8 cellular contexts compared by ENCODE assay signal in the genomic region with DNA sequence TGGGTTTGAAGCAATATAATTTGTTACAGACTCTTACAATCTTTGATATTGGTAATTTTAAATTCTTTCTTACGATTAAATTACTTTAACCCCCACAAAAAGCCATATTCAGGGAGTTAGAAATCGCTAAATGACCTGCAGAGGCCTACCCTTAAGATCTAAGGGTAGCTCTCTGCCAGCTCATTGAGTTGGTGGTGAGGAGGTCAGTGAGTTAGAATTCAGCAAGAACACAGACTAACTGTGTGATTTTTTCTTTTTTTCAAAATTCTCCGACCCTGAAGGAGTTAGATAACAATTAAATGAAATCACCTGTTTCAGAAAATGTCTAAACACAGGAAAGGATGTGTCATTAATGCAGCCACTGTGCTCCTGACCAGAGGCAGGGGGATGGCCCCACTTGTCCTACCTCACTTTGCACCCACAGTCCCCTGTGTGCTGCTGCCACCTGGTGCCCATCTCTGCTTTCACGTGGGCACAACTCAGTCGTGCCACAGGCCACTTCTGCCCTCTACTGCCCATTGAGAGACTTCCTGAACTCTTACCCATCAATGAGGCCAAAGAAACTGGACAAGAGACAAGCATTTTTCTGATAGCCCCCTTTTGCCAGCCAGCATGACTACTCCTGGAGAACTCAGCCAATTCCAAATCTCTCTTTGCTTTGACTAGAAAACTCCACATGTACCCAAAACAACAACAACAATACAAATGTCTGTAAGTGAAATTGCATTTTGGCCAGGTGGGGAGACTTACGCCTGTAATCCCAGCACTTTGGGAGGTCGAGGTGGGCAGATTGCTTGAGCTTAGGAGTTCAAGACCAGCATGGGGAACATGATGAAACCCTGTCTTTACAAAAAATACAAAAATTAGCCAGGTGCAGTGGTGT. TPM values are rescaled to one million over a fixed set of nuclear protein-coding genes. Genes with fewer than 3 reads are reported as not detected.
DNase-seq lines count a peak whose midpoint lies in the region; ATAC-seq, FAIRE-seq and TF ChIP-seq lines count a peak whose summit lies in the region.

No MANE protein-coding gene starts in this region.

- DNase-seq in GM18507 (ENCODE audit: extremely low spot score, insufficient read length, low read depth) (peak; percentile 45), NCI-H2196 (lab: John Stamatoyannopoulos, UW; ENCODE audit: unreplicated experiment) (peak; percentile 86), WTC11 (ENCODE audit: low spot score) (peak; percentile 82), T47D (ENCODE audit: low read depth in 1 of 2, low spot score in 1 of 2) (peak; percentile 63 to 94), kidney (peak; percentile 89)
- peak; percentile 75 for DNase-seq in stimulated activated CD4-positive, alpha-beta T cell treated with anti-CD3 and anti-CD28 coated beads, Interleukin-1b, Interleukin-23, amount 100 ng/mL, for 48 hours

- POLR2A ChIA-PET in WTC11 (lab: Charles Lee) = interaction anchor here (0.8 kb wide), 1 partner anchor 80 kb away, joined by 4 read pairs; no protein-coding TSS in a partner anchor

- no peaks in the 10 kb centered on the region for H3K9me3 Mint-ChIP-seq in WTC11

- peaks cover 0 to 9% of the 10 kb centered on the region in 2 donors for H3K4me1 ChIP-seq in kidney (ENCODE audit: control insufficient read depth in 1 of 2, insufficient read depth in 1 of 2, low read depth in 1 of 2, low read length in 2 of 2)

- peak; percentile 100 for TF ChIP-seq CTCF in 22Rv1 (IDR thresholded peaks at IDR 0.05)
- peak; percentile 79 for TF ChIP-seq CTCF in WTC11 (IDR thresholded peaks at IDR 0.05)
- peak; percentile 100 for TF ChIP-seq CTCF in kidney (IDR thresholded peaks at IDR 0.05; ENCODE audit: borderline replicate concordance, extremely low read depth, insufficient read depth)

- peak; percentile 93 for FAIRE-seq in GM18507 (lab: Jason Lieb, UNC)
- no peak for FAIRE-seq in kidney (lab: Jason Lieb, UNC)

- H3K36me3 ChIP-seq in kidney (ENCODE audit: control insufficient read depth in 1 of 2, insufficient read depth in 2 of 2, low read length in 2 of 2) = no peaks in the 10 kb centered on the region

- no peak overlapping the region for H3K27ac Mint-ChIP-seq in WTC11

- no peak overlapping the region for H3K4me3 Mint-ChIP-seq in WTC11

- H3K4me1 Mint-ChIP-seq in WTC11 = peaks cover 9% of the 10 kb centered on the region

- intact Hi-C loops in kidney (cut with DNase I) = loop anchor here (5.0 kb wide), 1 partner anchor 94 kb away; no protein-coding TSS in a partner anchor

- no peaks in the 10 kb centered on the region for H3K9me3 ChIP-seq in kidney (ENCODE audit: control insufficient read depth in 1 of 2, low read length in 2 of 2)

- H3K36me3 Mint-ChIP-seq in WTC11 = no peaks in the 10 kb centered on the region

- peaks cover 2% of the 10 kb centered on the region; the same call in 1 of the 2 replicates for H3K27me3 Mint-ChIP-seq in WTC11 (ENCODE audit: low read depth)

- CTCF ChIA-PET in WTC11 (lab: Charles Lee) = interaction anchor here (0.6 to 11.5 kb wide), 37 partner anchors 9 to 694 kb away, joined by 3 to 188 read pairs (median 5); a partner anchor contains a TSS

- H3K4me3 ChIP-seq in kidney (ENCODE audit: low read length in 2 of 2) = no peak overlapping the region

- in situ Hi-C loops in T47D (cut with HindIII; ENCODE audit: low pct_unique_long_range_greater_than_20kb, low sequenced_read_pairs) = loop anchor here (25.0 kb wide), 1 partner anchor 104 kb away; a partner anchor contains a TSS

- H3K9ac ChIP-seq in kidney (ENCODE audit: low read length in 2 of 2) = peak overlapping the region in 1 of 2 donors; percentile 43

- ATAC-seq in HG03108 (IDR thresholded peaks at IDR 0.05; ENCODE audit: unreplicated experiment) = peak; percentile 75
- peak; percentile 93 for ATAC-seq in WTC11

- H3K27ac ChIP-seq in 22Rv1 = no peak overlapping the region
- no peak overlapping the region for H3K27ac ChIP-seq in kidney (ENCODE audit: low read depth in 2 of 2, low read length in 2 of 2)

TF ChIP-seq in WTC11, 78 proteins besides CTCF, POLR2A, EP300 and RAD21:
- TF ChIP-seq IRF2 (CRISPR knock-in tag; IDR thresholded peaks at IDR 0.05; ENCODE audit: borderline replicate concordance, low read depth) = no peak
- TF ChIP-seq ZNF396 (CRISPR knock-in tag; IDR thresholded peaks at IDR 0.05; ENCODE audit: borderline replicate concordance) = no peak
- TF ChIP-seq, protein P1, sequence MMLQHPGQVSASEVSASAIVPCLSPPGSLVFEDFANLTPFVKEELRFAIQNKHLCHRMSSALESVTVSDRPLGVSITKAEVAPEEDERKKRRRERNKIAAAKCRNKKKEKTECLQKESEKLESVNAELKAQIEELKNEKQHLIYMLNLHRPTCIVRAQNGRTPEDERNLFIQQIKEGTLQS (CRISPR knock-in tag; conservative IDR thresholded peaks at IDR 0.05) = no peak
- TF ChIP-seq ZNF121 (CRISPR knock-in tag; IDR thresholded peaks at IDR 0.05) = no peak
- no peak for TF ChIP-seq ZNF219 (CRISPR knock-in tag; IDR thresholded peaks at IDR 0.05; ENCODE audit: borderline replicate concordance)
- no peak for TF ChIP-seq FOXK1 (CRISPR knock-in tag; IDR thresholded peaks at IDR 0.05)
- no peak for TF ChIP-seq SMAD4 (CRISPR knock-in tag; IDR thresholded peaks at IDR 0.05)
- TF ChIP-seq, protein P2, sequence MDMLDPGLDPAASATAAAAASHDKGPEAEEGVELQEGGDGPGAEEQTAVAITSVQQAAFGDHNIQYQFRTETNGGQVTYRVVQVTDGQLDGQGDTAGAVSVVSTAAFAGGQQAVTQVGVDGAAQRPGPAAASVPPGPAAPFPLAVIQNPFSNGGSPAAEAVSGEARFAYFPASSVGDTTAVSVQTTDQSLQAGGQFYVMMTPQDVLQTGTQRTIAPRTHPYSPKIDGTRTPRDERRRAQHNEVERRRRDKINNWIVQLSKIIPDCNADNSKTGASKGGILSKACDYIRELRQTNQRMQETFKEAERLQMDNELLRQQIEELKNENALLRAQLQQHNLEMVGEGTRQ (CRISPR knock-in tag; IDR thresholded peaks at IDR 0.05) = peak; percentile 56

RNA-seq across cellular contexts. Expression of a gene that starts 8.4 kb away (rescaled TPM):
- total RNA-seq in WTC11 (2021) (0.27 to 0.48 TPM (median 0.48 TPM) in 3 replicates), kidney (1.0 TPM)
- polyA plus RNA-seq in kidney (ENCODE audit: insufficient read depth, low read depth, low replicate concordance) = 14.2 TPM

RNA-seq across cellular contexts. Expression of a gene that starts 29.1 kb away (rescaled TPM):
- total RNA-seq in WTC11 (2021) = not detected in 3 replicates
- not detected for total RNA-seq in kidney
- 8.1 TPM for polyA plus RNA-seq in kidney (ENCODE audit: insufficient read depth, low read depth, low replicate concordance)

RNA-seq across cellular contexts. Expression of a gene that starts 33.8 kb away (rescaled TPM):
- total RNA-seq in WTC11 (2021) (66.9 to 75.3 TPM (median 73.3 TPM) in 3 replicates), kidney (358 TPM)
- polyA plus RNA-seq in kidney (ENCODE audit: insufficient read depth, low read depth, low replicate concordance) = 223 TPM

RNA-seq across cellular contexts. Expression of a gene that starts 53.9 kb away (rescaled TPM):
- total RNA-seq in WTC11 (2021) (16.4 to 19.4 TPM (median 18.8 TPM) in 3 replicates), kidney (0.88 TPM)
- polyA plus RNA-seq in kidney (ENCODE audit: insufficient read depth, low read depth, low replicate concordance) = 1.3 TPM
